In the genomic region with DNA sequence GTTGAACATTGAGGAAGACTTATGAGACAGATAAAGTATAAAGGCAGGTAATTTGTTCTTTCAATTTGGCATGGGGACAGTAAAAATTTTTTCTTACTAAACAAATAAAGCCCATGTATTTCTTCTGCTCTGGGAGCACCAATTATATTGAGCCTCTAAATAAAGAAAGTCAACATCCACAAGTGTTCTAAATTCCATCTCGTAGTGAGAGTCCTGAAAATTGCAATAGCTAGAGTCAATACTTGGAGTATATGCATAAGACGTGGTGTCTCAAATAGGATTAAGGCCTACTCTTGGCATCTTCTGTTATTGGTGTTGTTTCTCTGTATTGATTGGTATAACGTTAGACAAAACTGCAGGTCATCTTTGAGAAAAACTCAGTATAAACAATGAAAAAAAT, we compare ENCODE assay signal across 18 cellular contexts.
DNase-seq lines count a peak whose midpoint lies in the region; ATAC-seq and TF ChIP-seq lines count a peak whose summit lies in the region.
"Had no signal": no experiment of that assay in that cellular context is flagged by ENCODE, and none has a peak within 500 bp of the region (broad histone marks: within the 10 kb centered on the region; RNA-seq: fewer than 3 reads in every experiment).

No MANE protein-coding gene starts in this region.

- no peak for ATAC-seq in stimulated activated memory B cell treated with anti-CD40 and anti-IgM and Interleukin-4, amounts not matched to agents 10 μg/mL and 1 μg/mL and 100 μg/mL, for 72 hours
- ATAC-seq: GM12878, K562 had no signal

- H3K4me3 Mint-ChIP-seq in endothelial cell (ENCODE audit: unreplicated experiment) = no peak overlapping the region
- H3K4me3 Mint-ChIP-seq in stimulated activated memory B cell treated with anti-CD40 and anti-IgM and Interleukin-4, amounts not matched to agents 10 μg/mL and 1 μg/mL and 100 μg/mL, for 72 hours = no peak overlapping the region
- H3K4me3 Mint-ChIP-seq: CD8-positive, alpha-beta memory T cell had no signal

- TF ChIP-seq CTCF in OCI-LY7 (conservative IDR thresholded peaks at IDR 0.05; ENCODE audit: low read length) (no peak), endothelial cell (IDR thresholded peaks at IDR 0.05; ENCODE audit: unreplicated experiment) (no peak)

- H3K4me3 ChIP-seq in OCI-LY7 (ENCODE audit: low read depth, low read length, poor library complexity, severe bottlenecking) (peak overlapping the region; percentile 25), mesodermal cell (ENCODE audit: extremely low read depth, insufficient read depth, low read length, poor library complexity, severe bottlenecking) (no peak overlapping the region)
- H3K4me3 ChIP-seq: GM12878, K562 had no signal

- H3K79me2 ChIP-seq in OCI-LY7 (ENCODE audit: insufficient read depth, low read depth, low read length) = no peaks in the 10 kb centered on the region

- no TSS peak for BruUV-seq in OCI-LY7 (replicated peaks; lab: Mats Ljungman, UMichigan)

- no peaks in the 10 kb centered on the region for H3K9me3 Mint-ChIP-seq in endothelial cell (ENCODE audit: unreplicated experiment)
- no peaks in the 10 kb centered on the region for H3K9me3 Mint-ChIP-seq in stimulated activated memory B cell treated with anti-CD40 and anti-IgM and Interleukin-4, amounts not matched to agents 10 μg/mL and 1 μg/mL and 100 μg/mL, for 72 hours
- H3K9me3 Mint-ChIP-seq: CD8-positive, alpha-beta memory T cell had no signal

- CTCF ChIA-PET in OCI-LY7 (lab: Charles Lee; ENCODE audit: unreplicated experiment) = no interaction called here

- H3K4me1 ChIP-seq in OCI-LY7 (ENCODE audit: insufficient read depth, low read length, poor library complexity, severe bottlenecking) = peaks cover 24% of the 10 kb centered on the region
- peaks cover 25% of the 10 kb centered on the region for H3K4me1 ChIP-seq in mesodermal cell (ENCODE audit: control insufficient read depth, insufficient read depth, low read length, poor library complexity, severe bottlenecking)

- 100% methylated on average over 2 of the region's 3 CpGs; no CpG with 5 or more reads in 1 of the 2 experiments for WGBS in mesodermal cell (ENCODE audit: insufficient coverage in 2 of 2), 2 experiments

- H3K27ac ChIP-seq in OCI-LY7 (ENCODE audit: low read depth, low read length, poor library complexity, severe bottlenecking) = no peak overlapping the region
- peak overlapping the region; percentile 68 for H3K27ac ChIP-seq in mesodermal cell (ENCODE audit: low read depth, low read length, severe bottlenecking)

- no peak for DNase-seq in OCI-LY7 (ENCODE audit: low spot score)
- no peak for DNase-seq in endothelial cell (ENCODE audit: low spot score)
- no peak for DNase-seq in posterior cingulate gyrus
- no peak for DNase-seq in RPMI8226
- no peak for DNase-seq in kidney tubule cell (ENCODE audit: low spot score)
- DNase-seq: C1 segment of cervical spinal cord; CD8-positive, alpha-beta memory T cell; DMS53; EL; GOT3; NCI-H1105; NCI-H1694; NCI-H510A; NCI-H748 treated with DMSO at 0.1 percent for 48 hours had no signal

- no peaks in the 10 kb centered on the region for H3K36me3 ChIP-seq in OCI-LY7 (ENCODE audit: insufficient read depth, low read length)
- no peaks in the 10 kb centered on the region for H3K36me3 ChIP-seq in mesodermal cell (ENCODE audit: control insufficient read depth, insufficient read depth, low read length)

- H3K9me2 ChIP-seq in OCI-LY7 (ENCODE audit: insufficient read depth, low read length) = no peaks in the 10 kb centered on the region

- H3K4me2 ChIP-seq in OCI-LY7 (ENCODE audit: low read length) = peak overlapping the region; percentile 56

- peaks cover 18% of the 10 kb centered on the region for H3K4me1 Mint-ChIP-seq in endothelial cell (ENCODE audit: unreplicated experiment)
- H3K4me1 Mint-ChIP-seq in stimulated activated memory B cell treated with anti-CD40 and anti-IgM and Interleukin-4, amounts not matched to agents 10 μg/mL and 1 μg/mL and 100 μg/mL, for 72 hours = peaks cover 14% of the 10 kb centered on the region
- H3K4me1 Mint-ChIP-seq: CD8-positive, alpha-beta memory T cell had no signal

- H3K27ac Mint-ChIP-seq in endothelial cell (ENCODE audit: unreplicated experiment) = peak overlapping the region; percentile 14
- peak overlapping the region; percentile 9 for H3K27ac Mint-ChIP-seq in stimulated activated memory B cell treated with anti-CD40 and anti-IgM and Interleukin-4, amounts not matched to agents 10 μg/mL and 1 μg/mL and 100 μg/mL, for 72 hours

- no peaks in the 10 kb centered on the region for H3K9me3 ChIP-seq in OCI-LY7 (ENCODE audit: low read length)
- no peaks in the 10 kb centered on the region for H3K9me3 ChIP-seq in mesodermal cell (ENCODE audit: control insufficient read depth, low read length)

- H4K20me1 ChIP-seq in OCI-LY7 (ENCODE audit: insufficient read depth, low read length) = no peaks in the 10 kb centered on the region

- peaks cover 1% of the 10 kb centered on the region for H3K27me3 Mint-ChIP-seq in endothelial cell (ENCODE audit: unreplicated experiment)
- no peaks in the 10 kb centered on the region for H3K27me3 Mint-ChIP-seq in stimulated activated memory B cell treated with anti-CD40 and anti-IgM and Interleukin-4, amounts not matched to agents 10 μg/mL and 1 μg/mL and 100 μg/mL, for 72 hours

- POLR2A ChIA-PET in OCI-LY7 (lab: Charles Lee) = interaction anchor here (0.7 to 1.0 kb wide), 5 partner anchors 11 to 88 kb away, joined by 3 read pairs; no protein-coding TSS in a partner anchor

- intact Hi-C loops in OCI-LY7 (cut with micrococcal nuclease; ENCODE audit: unreplicated experiment) = no loop called here
- intact Hi-C loops in posterior cingulate gyrus (cut with DNase I) = no loop called here

- peak overlapping the region; percentile 96 for H2AFZ ChIP-seq in OCI-LY7 (ENCODE audit: low read length)

- H3K36me3 Mint-ChIP-seq in endothelial cell (ENCODE audit: low read depth, unreplicated experiment) = no peaks in the 10 kb centered on the region
- no peaks in the 10 kb centered on the region for H3K36me3 Mint-ChIP-seq in stimulated activated memory B cell treated with anti-CD40 and anti-IgM and Interleukin-4, amounts not matched to agents 10 μg/mL and 1 μg/mL and 100 μg/mL, for 72 hours
- H3K36me3 Mint-ChIP-seq: CD8-positive, alpha-beta memory T cell had no signal
